13 cellular contexts compared by ENCODE assay signal in the genomic region with DNA sequence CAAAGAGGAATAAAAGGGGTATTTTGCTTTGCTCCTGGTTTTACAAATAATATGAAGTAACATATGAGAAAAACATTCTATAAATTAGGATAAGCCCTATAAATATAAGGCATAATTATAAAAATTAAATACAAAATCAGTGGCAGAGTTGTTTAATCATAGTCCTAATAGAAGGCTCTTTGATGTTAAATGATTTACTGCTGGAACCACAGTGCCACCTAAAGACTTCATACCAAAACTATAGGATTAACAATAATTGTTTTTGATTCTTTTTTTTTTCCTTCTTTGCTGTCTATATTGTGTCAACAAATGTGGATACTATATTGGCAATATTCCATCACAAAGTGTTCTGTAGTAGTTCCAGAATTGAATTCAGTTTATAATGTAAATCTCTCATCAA.
DNase-seq lines count a peak whose midpoint lies in the region; ATAC-seq and TF ChIP-seq lines count a peak whose summit lies in the region.
"Had no signal": no experiment of that assay in that cellular context is flagged by ENCODE, and none has a peak within 500 bp of the region (broad histone marks: within the 10 kb centered on the region; RNA-seq: fewer than 3 reads in every experiment).

No MANE protein-coding gene starts in this region.

- H3K4me3 ChIP-seq in breast epithelium = no peak overlapping the region
- H3K4me3 ChIP-seq: cardiac muscle cell, SJCRH30 had no signal

- no peak overlapping the region for H3K4me3 Mint-ChIP-seq in MCF 10A (ENCODE audit: unreplicated experiment)
- H3K4me3 Mint-ChIP-seq in type B pancreatic cell = no peak overlapping the region
- H3K4me3 Mint-ChIP-seq: activated CD4-positive, alpha-beta T cell treated with anti-CD3 and anti-CD28 coated beads, Interleukin-2, amount 10 ng/mL, durations not matched to agents 7 days and 5 days had no signal

- no peak overlapping the region for H3K27ac ChIP-seq in breast epithelium
- H3K27ac ChIP-seq: cardiac muscle cell, SJCRH30 had no signal

- H3K27ac Mint-ChIP-seq in MCF 10A (ENCODE audit: low read depth, unreplicated experiment) (no peak overlapping the region), type B pancreatic cell (no peak overlapping the region)
- H3K27ac Mint-ChIP-seq: activated CD4-positive, alpha-beta T cell treated with anti-CD3 and anti-CD28 coated beads, Interleukin-2, amount 10 ng/mL, durations not matched to agents 7 days and 5 days had no signal

- no peaks in the 10 kb centered on the region for H3K27me3 ChIP-seq in breast epithelium
- H3K27me3 ChIP-seq: cardiac muscle cell, SJCRH30 had no signal

- ATAC-seq in sciatic nerve (no peak), left lobe of liver (no peak)
- ATAC-seq: stimulated activated naive CD8-positive, alpha-beta T cell treated with anti-CD3 and anti-CD28 coated beads, Interleukin-15, Interleukin-2, amounts not matched to agents 100 U/mL and 50 U/mL, for 24 hours had no signal

- CTCF ChIA-PET in MCF 10A (lab: Yijun Ruan, JAX) = no interaction called here

- no TSS peak for BruUV-seq in MCF 10A (replicated peaks; lab: Mats Ljungman, UMichigan)

- H3K36me3 ChIP-seq in breast epithelium = no peaks in the 10 kb centered on the region
- H3K36me3 ChIP-seq: cardiac muscle cell, SJCRH30 had no signal

- intact Hi-C loops in MCF 10A (cut with micrococcal nuclease) = loop anchor here (1.0 to 5.0 kb wide), 3 partner anchors 273 to 1125 kb away; no protein-coding TSS in a partner anchor
- intact Hi-C loops in breast epithelium (cut with DNase I; ENCODE audit: low total_unique reads) = no loop called here
- intact Hi-C loops in sciatic nerve (cut with DNase I) = no loop called here

- DNase-seq in MCF 10A (ENCODE audit: unreplicated experiment) = peak; percentile 50
- DNase-seq in breast epithelium (ENCODE audit: low spot score in 2 of 2) = no peak
- peak; percentile 72 for DNase-seq in NCI-H2171 treated with DMSO at 0.1 percent for 48 hours (lab: John Stamatoyannopoulos, UW)
- DNase-seq in cerebellum (ENCODE audit: low spot score) = peak; percentile 4
- no peak for DNase-seq in type B pancreatic cell (ENCODE audit: extremely low spot score, unreplicated experiment)
- no peak for DNase-seq in hepatic stellate cell (ENCODE audit: low spot score)
- DNase-seq in sciatic nerve (ENCODE audit: low spot score) = no peak
- no peak for DNase-seq in left lobe of liver (ENCODE audit: low spot score)
- DNase-seq: activated CD4-positive, alpha-beta T cell treated with anti-CD3 and anti-CD28 coated beads, Interleukin-2, amount 10 ng/mL, durations not matched to agents 7 days and 5 days; activated gamma-delta T cell; stimulated activated naive CD8-positive, alpha-beta T cell treated with anti-CD3 and anti-CD28 coated beads, Interleukin-15, Interleukin-2, amounts not matched to agents 100 U/mL and 50 U/mL, for 24 hours had no signal

- H3K4me1 ChIP-seq in breast epithelium = no peaks in the 10 kb centered on the region
- H3K4me1 ChIP-seq: SJCRH30 had no signal

- POLR2A ChIA-PET in MCF 10A (lab: Yijun Ruan, JAX) = no interaction called here

- no peaks in the 10 kb centered on the region for H3K4me1 Mint-ChIP-seq in MCF 10A (ENCODE audit: insufficient read depth, unreplicated experiment)
- H3K4me1 Mint-ChIP-seq in type B pancreatic cell (ENCODE audit: unreplicated experiment) = no peaks in the 10 kb centered on the region
- H3K4me1 Mint-ChIP-seq: activated CD4-positive, alpha-beta T cell treated with anti-CD3 and anti-CD28 coated beads, Interleukin-2, amount 10 ng/mL, durations not matched to agents 7 days and 5 days had no signal

- H3K27me3 Mint-ChIP-seq in MCF 10A (ENCODE audit: insufficient read depth, unreplicated experiment) = no peaks in the 10 kb centered on the region
- no peaks in the 10 kb centered on the region for H3K27me3 Mint-ChIP-seq in type B pancreatic cell
- H3K27me3 Mint-ChIP-seq: activated CD4-positive, alpha-beta T cell treated with anti-CD3 and anti-CD28 coated beads, Interleukin-2, amount 10 ng/mL, durations not matched to agents 7 days and 5 days had no signal

- TF ChIP-seq CTCF in MCF 10A (IDR thresholded peaks at IDR 0.05; ENCODE audit: unreplicated experiment) = peak; percentile 20
- no peak for TF ChIP-seq CTCF in breast epithelium (IDR thresholded peaks at IDR 0.05)
- peak; percentile 46 for TF ChIP-seq CTCF in type B pancreatic cell (conservative IDR thresholded peaks at IDR 0.05)

- H3K36me3 Mint-ChIP-seq in MCF 10A (ENCODE audit: insufficient read depth, unreplicated experiment) = no peaks in the 10 kb centered on the region
- no peaks in the 10 kb centered on the region for H3K36me3 Mint-ChIP-seq in type B pancreatic cell

- TF ChIP-seq POLR2A in breast epithelium (IDR thresholded peaks at IDR 0.05) = no peak

- H3K9me3 Mint-ChIP-seq in MCF 10A (ENCODE audit: unreplicated experiment) (no peaks in the 10 kb centered on the region), type B pancreatic cell (no peaks in the 10 kb centered on the region)
- H3K9me3 Mint-ChIP-seq: activated CD4-positive, alpha-beta T cell treated with anti-CD3 and anti-CD28 coated beads, Interleukin-2, amount 10 ng/mL, durations not matched to agents 7 days and 5 days had no signal

- no peaks in the 10 kb centered on the region for H3K9me3 ChIP-seq in breast epithelium
- H3K9me3 ChIP-seq: SJCRH30 had no signal

Comparison
In these comparisons a context has a peak if more than half of its experiments do, and no peak if none do; other contexts are left out.
1. DNase-seq: peak in MCF 10A (single experiment), NCI-H2171 treated with DMSO at 0.1 percent for 48 hours (single experiment) and cerebellum (single experiment); none in breast epithelium (0 of 2), type B pancreatic cell (single experiment), hepatic stellate cell (single experiment), sciatic nerve (single experiment) and left lobe of liver (single experiment).
2. CTCF ChIP-seq: peak in MCF 10A (single experiment) and type B pancreatic cell (single experiment); none in breast epithelium (0 of 3).